ENCODE assay signal across 8 cellular contexts in the genomic region with DNA sequence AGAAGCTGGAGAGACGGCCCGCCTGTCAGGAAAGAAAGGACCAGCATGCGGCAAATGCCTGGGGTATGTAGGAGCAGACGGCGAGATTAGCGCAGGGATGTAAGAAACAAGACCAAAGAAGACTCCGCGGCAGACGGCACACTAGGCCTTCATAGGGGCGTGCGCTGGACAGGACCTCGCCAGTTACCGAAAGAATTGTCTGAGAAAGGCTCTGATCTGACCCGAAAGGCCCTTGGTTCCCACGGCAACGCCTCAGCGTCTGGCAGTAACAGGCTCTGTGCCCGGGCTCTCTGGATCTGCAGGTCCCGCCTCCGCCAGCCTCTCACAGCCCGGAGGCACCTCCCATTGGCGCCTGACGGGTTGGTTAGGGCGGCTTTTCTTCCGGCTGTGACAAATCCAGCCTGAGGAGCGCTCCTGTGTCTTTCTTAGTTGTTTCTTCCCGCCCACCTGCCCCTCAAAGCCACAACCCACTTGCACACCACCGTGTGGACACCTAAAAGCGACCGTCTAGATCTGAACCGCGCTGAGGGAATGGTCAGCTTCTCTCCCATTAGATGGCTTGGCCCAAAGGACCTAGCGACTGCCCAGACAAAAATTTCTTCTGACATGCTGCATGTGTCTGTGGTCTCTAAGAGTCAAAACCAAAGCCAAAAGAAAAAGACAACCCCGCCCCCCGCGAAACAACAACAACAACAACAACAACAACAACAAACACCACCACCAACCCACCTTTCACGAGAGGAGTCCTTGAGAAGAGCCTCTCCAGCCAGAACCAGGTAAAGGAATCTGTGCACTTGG. TPM values are rescaled to one million over a fixed set of nuclear protein-coding genes. Genes with fewer than 3 reads are reported as not detected.
DNase-seq lines count a peak whose midpoint lies in the region; ATAC-seq and TF ChIP-seq lines count a peak whose summit lies in the region.
"Not testable (repeated sequence)": the region's sequence is repeated elsewhere in the genome, so short reads cannot be mapped to it uniquely, and the experiment has no call there.

No MANE protein-coding gene starts in this region.

- H3K27me3 Mint-ChIP-seq in IgD-negative memory B cell; natural killer cell treated with Interleukin-12 subunit alpha and Interleukin-12 subunit beta and Interleukin-15 and Interleukin-18, amount 100 ng/mL, for 72 hours: not testable (repeated sequence)

- ATAC-seq in left ventricle myocardium superior, result peak; percentile 87
- peak; percentile 57 to 64 for ATAC-seq in natural killer cell treated with Interleukin-12 subunit alpha and Interleukin-12 subunit beta and Interleukin-15 and Interleukin-18, amount 100 ng/mL, for 72 hours

- not testable (repeated sequence) for H3K36me3 Mint-ChIP-seq in IgD-negative memory B cell; natural killer cell treated with Interleukin-12 subunit alpha and Interleukin-12 subunit beta and Interleukin-15 and Interleukin-18, amount 100 ng/mL, for 72 hours

- H4K20me1 ChIP-seq in BLaER1, result not testable (repeated sequence)

- H3K4me3 Mint-ChIP-seq in IgD-negative memory B cell, result peak overlapping the region; percentile 22 to 89 (median 70)
- peak overlapping the region; percentile 77 for H3K4me3 Mint-ChIP-seq in natural killer cell treated with Interleukin-12 subunit alpha and Interleukin-12 subunit beta and Interleukin-15 and Interleukin-18, amount 100 ng/mL, for 72 hours

- H3K4me3 ChIP-seq in BLaER1 (peak overlapping the region; percentile 45), colonic mucosa (peak overlapping the region; percentile 22)

- DNase-seq in RKO (ENCODE audit: low spot score) (peak; percentile 76), activated T-cell treated with anti-CD3 and anti-CD28 coated beads for 4 hours (peak; percentile 36), colonic mucosa (peak; percentile 66), left ventricle myocardium superior (peak; percentile 64)
- not testable (repeated sequence) for DNase-seq in natural killer cell treated with Interleukin-12 subunit alpha and Interleukin-12 subunit beta and Interleukin-15 and Interleukin-18, amount 100 ng/mL, for 72 hours (ENCODE audit: low spot score)
- peak; percentile 57 for DNase-seq in stimulated activated CD4-positive, alpha-beta T cell treated with anti-CD3 and anti-CD28 coated beads, Interleukin-4, amount 100 ng/mL, for 24 hours

- intact Hi-C loops in colonic mucosa (cut with DNase I); left ventricle myocardium superior (cut with micrococcal nuclease): not testable (repeated sequence)

- not testable (repeated sequence) for H3K9me3 ChIP-seq in BLaER1, colonic mucosa

- not testable (repeated sequence) for H3K27ac ChIP-seq in BLaER1, colonic mucosa

- peaks cover 5 to 15% (median 14%) of the 10 kb centered on the region in 3 donors for H3K9me3 Mint-ChIP-seq in IgD-negative memory B cell
- H3K9me3 Mint-ChIP-seq in natural killer cell treated with Interleukin-12 subunit alpha and Interleukin-12 subunit beta and Interleukin-15 and Interleukin-18, amount 100 ng/mL, for 72 hours, result not testable (repeated sequence)

- H3K4me1 ChIP-seq in BLaER1, result peaks cover 27% of the 10 kb centered on the region
- not testable (repeated sequence) for H3K4me1 ChIP-seq in colonic mucosa

- H3K27ac Mint-ChIP-seq in IgD-negative memory B cell, result peak overlapping the region in 2 of 3 donors; percentile 73 to 84
- H3K27ac Mint-ChIP-seq in natural killer cell treated with Interleukin-12 subunit alpha and Interleukin-12 subunit beta and Interleukin-15 and Interleukin-18, amount 100 ng/mL, for 72 hours, result peak overlapping the region; percentile 64 to 69

- not testable (repeated sequence) for TF ChIP-seq CTCF in colonic mucosa (IDR thresholded peaks at IDR 0.05)

- not testable (repeated sequence) for H3K36me3 ChIP-seq in BLaER1, colonic mucosa

- not testable (repeated sequence) for H3K4me1 Mint-ChIP-seq in IgD-negative memory B cell
- H3K4me1 Mint-ChIP-seq in natural killer cell treated with Interleukin-12 subunit alpha and Interleukin-12 subunit beta and Interleukin-15 and Interleukin-18, amount 100 ng/mL, for 72 hours (ENCODE audit: low read depth in 2 of 2), result peaks cover 16% of the 10 kb centered on the region in 2 donors

- peak overlapping the region; percentile 55 for H3K4me2 ChIP-seq in BLaER1

- not testable (repeated sequence) for H3K27me3 ChIP-seq in BLaER1, colonic mucosa

- H3K9ac ChIP-seq in BLaER1, result not testable (repeated sequence)
- H3K9ac ChIP-seq in colonic mucosa (ENCODE audit: low read depth in 2 of 2, low read length in 2 of 2), result peak overlapping the region; percentile 19 to 30

RNA-seq across cellular contexts. Expression of gene ZNF527, which starts 58.2 kb away (rescaled TPM):
- 10.4 TPM for polyA plus RNA-seq in IgD-negative memory B cell
- total RNA-seq in colonic mucosa, result 1 to 10 TPM; 2.4 to 3.0 TPM
- total RNA-seq in left ventricle myocardium superior, result 6.1 TPM
- total RNA-seq in natural killer cell treated with Interleukin-12 subunit alpha and Interleukin-12 subunit beta and Interleukin-15 and Interleukin-18, amount 100 ng/mL, for 72 hours, result 1 to 10 TPM; 5.6 to 6.7 TPM
